ENCODE assay signal across 8 cellular contexts in genomic region chrX:131812847-131813825, GRCh38.
DNase-seq lines count a peak whose midpoint lies in the region; ATAC-seq and TF ChIP-seq lines count a peak whose summit lies in the region.

No MANE protein-coding gene starts in this region.

- DNase-seq in GM10266 (ENCODE audit: extremely low spot score) (peak; percentile 58), MV-4-11 (lab: John Stamatoyannopoulos, UW) (peak; percentile 88), mesendoderm (no peak), glomerular visceral epithelial cell (ENCODE audit: extremely low spot score) (no peak)
- peak; percentile 90 for DNase-seq in activated T-cell treated with anti-CD3 and anti-CD28 coated beads, Interleukin-2, amount 50 U/mL, for 1 hour

- H2BK15ac ChIP-seq in mesendoderm (replicated peaks; ENCODE audit: low read depth) = no peak overlapping the region

- H3K4me2 ChIP-seq in mesendoderm (ENCODE audit: low read length) = no peak overlapping the region

- 44 to 66% methylated on average over 3 to 7 of the region's 11 CpGs for WGBS in gastroesophageal sphincter (ENCODE audit: low coverage in 1 of 2), 2 donors
- WGBS in mesendoderm (ENCODE audit: extremely low coverage, insufficient coverage, low lambda C conversion rate) = no CpG with 5 or more reads among the region's 11 CpGs

- ATAC-seq in GM21737 (IDR thresholded peaks at IDR 0.05; ENCODE audit: unreplicated experiment) (peak; percentile 90), gastroesophageal sphincter (peak; percentile 89)

- H3K9ac ChIP-seq in skeletal muscle tissue (ENCODE audit: low read depth in 1 of 3, low read length in 3 of 3) (peak overlapping the region; percentile 24 to 58 (median 25)), mesendoderm (ENCODE audit: low read length) (no peak overlapping the region)

- no peak overlapping the region for H2AK5ac ChIP-seq in mesendoderm (ENCODE audit: low read length)

- no peak overlapping the region for H3K18ac ChIP-seq in mesendoderm (ENCODE audit: low read length)

- no peak for TF ChIP-seq POLR2A in gastroesophageal sphincter (IDR thresholded peaks at IDR 0.05)

- H3K36me3 ChIP-seq in gastroesophageal sphincter = no peaks in the 10 kb centered on the region
- no peaks in the 10 kb centered on the region for H3K36me3 ChIP-seq in skeletal muscle tissue (ENCODE audit: control insufficient read depth in 3 of 3, insufficient read depth in 3 of 3, low read length in 3 of 3)
- peaks cover 2% of the 10 kb centered on the region for H3K36me3 ChIP-seq in mesendoderm (ENCODE audit: control insufficient read depth, insufficient read depth, low read length)

- H3K79me2 ChIP-seq in mesendoderm (ENCODE audit: control insufficient read depth, insufficient read depth, low read length) = peaks cover 5% of the 10 kb centered on the region

- H3K4me1 ChIP-seq in gastroesophageal sphincter (no peaks in the 10 kb centered on the region), skeletal muscle tissue (ENCODE audit: control insufficient read depth in 3 of 3, insufficient read depth in 3 of 3, low read length in 3 of 3) (peaks cover 0 to 9% (median 0%) of the 10 kb centered on the region in 3 donors), mesendoderm (ENCODE audit: control insufficient read depth, low read depth, low read length) (no peaks in the 10 kb centered on the region)

- H3K23ac ChIP-seq in mesendoderm (ENCODE audit: low read length) = no peak overlapping the region

- no peak overlapping the region for H3K56ac ChIP-seq in mesendoderm (ENCODE audit: low read length)

- no peak overlapping the region for H4K8ac ChIP-seq in mesendoderm (ENCODE audit: low read depth, low read length)

- H2BK120ac ChIP-seq in mesendoderm (ENCODE audit: low read depth, low read length) = no peak overlapping the region

- H3K4me3 ChIP-seq in gastroesophageal sphincter (peak overlapping the region in 1 of 2 donors; percentile 28), skeletal muscle tissue (ENCODE audit: low read length in 3 of 3) (peak overlapping the region; percentile 45 to 76 (median 72)), mesendoderm (ENCODE audit: low read length) (no peak overlapping the region)

- no peak overlapping the region for H3K4ac ChIP-seq in mesendoderm (ENCODE audit: low read depth, low read length)

- H3K27me3 ChIP-seq in gastroesophageal sphincter (no peaks in the 10 kb centered on the region), skeletal muscle tissue (ENCODE audit: control insufficient read depth in 3 of 3, insufficient read depth in 3 of 3, low read length in 3 of 3) (no peaks in the 10 kb centered on the region), mesendoderm (ENCODE audit: insufficient read depth, low read length, poor library complexity) (no peaks in the 10 kb centered on the region)

- no peak for TF ChIP-seq EP300 in gastroesophageal sphincter (IDR thresholded peaks at IDR 0.05)

- H3K79me1 ChIP-seq in mesendoderm (ENCODE audit: low read length) = no peaks in the 10 kb centered on the region

- TF ChIP-seq CTCF in GM10266 (IDR thresholded peaks at IDR 0.05; ENCODE audit: control insufficient read depth, insufficient read depth, low read depth, missing control alignments) (peak; percentile 27), gastroesophageal sphincter (IDR thresholded peaks at IDR 0.05) (peak in 1 of 4 experiments; percentile 63)

- H3K27ac ChIP-seq in gastroesophageal sphincter = peak overlapping the region in 3 of 4 donors; percentile 55 to 69 (median 59)
- peak overlapping the region; percentile 78 for H3K27ac ChIP-seq in skeletal muscle tissue (ENCODE audit: low read depth, low read length)
- H3K27ac ChIP-seq in mesendoderm (ENCODE audit: low read depth, low read length) = no peak overlapping the region

- H4K5ac ChIP-seq in mesendoderm (ENCODE audit: low read length) = no peak overlapping the region

- H2BK5ac ChIP-seq in mesendoderm (ENCODE audit: low read length) = no peak overlapping the region

- H3K9me3 ChIP-seq in gastroesophageal sphincter (no peaks in the 10 kb centered on the region), skeletal muscle tissue (ENCODE audit: control insufficient read depth in 3 of 3, low read length in 3 of 3) (no peaks in the 10 kb centered on the region)

Comparison
In these comparisons a context has a peak if more than half of its experiments do, and no peak if none do; other contexts are left out.
1. DNase-seq: peak in GM10266 (single experiment), MV-4-11 (single experiment) and activated T-cell treated with anti-CD3 and anti-CD28 coated beads, Interleukin-2, amount 50 U/mL, for 1 hour (single experiment); none in mesendoderm (single experiment) and glomerular visceral epithelial cell (single experiment).